In the genomic region with DNA sequence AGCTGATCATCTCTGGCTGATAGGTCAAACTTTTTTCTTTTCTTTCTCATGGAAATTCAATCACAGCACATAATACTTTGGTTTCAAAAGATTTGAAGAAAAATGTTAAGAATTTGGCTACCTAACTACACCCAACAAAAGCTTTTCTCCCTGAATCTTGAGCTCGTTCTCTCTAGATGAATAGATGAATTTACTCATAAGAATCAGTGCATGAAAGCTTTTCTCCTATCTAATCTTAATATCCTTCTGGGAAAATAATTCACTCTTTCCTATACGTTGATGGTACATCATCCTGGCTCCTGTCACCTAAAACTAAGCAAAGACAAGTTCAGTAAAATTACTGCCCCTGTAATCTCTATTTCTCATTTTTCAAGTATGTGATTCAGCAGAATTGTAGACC, we compare ENCODE assay signal across 10 cellular contexts.
"Had no signal": no experiment of that assay in that cellular context is flagged by ENCODE, and none has a peak within 500 bp of the region (broad histone marks: within the 10 kb centered on the region; RNA-seq: fewer than 3 reads in every experiment).

No MANE protein-coding gene starts in this region.

- DNase-seq: GOT3, H7, HFFc6, KBM-7 had no signal

- H3K4me1 Mint-ChIP-seq: IgD-negative memory B cell had no signal

- H3K27ac Mint-ChIP-seq: HFFc6, IgD-negative memory B cell had no signal

- H3K4me3 ChIP-seq: HAP-1 had no signal

- H3K9me3 ChIP-seq: HAP-1 had no signal

- H3K27ac ChIP-seq: HL-60, KMS-11 had no signal

- H3K27me3 Mint-ChIP-seq: IgD-negative memory B cell had no signal

- H3K9ac ChIP-seq: KMS-11 had no signal

- H3K4me3 Mint-ChIP-seq: HFFc6, IgD-negative memory B cell had no signal

- H3K36me3 ChIP-seq: HAP-1 had no signal

- ATAC-seq: HCT116, HepG2 had no signal

- H3K4me2 ChIP-seq: KMS-11 had no signal
